Comparison of ENCODE assay signal across 1 cellular context in genomic region chr7:2520131-2520807, GRCh38.
TF ChIP-seq lines count a peak whose summit lies in the region.

No MANE protein-coding gene starts in this region.

TF ChIP-seq in HCT116, 20 proteins besides CTCF, POLR2A, EP300 and RAD21 (continued from another document):
- TF ChIP-seq REST (IDR thresholded peaks at IDR 0.05; ENCODE audit: low read depth) (no peak), ZNF274 (IDR thresholded peaks at IDR 0.05; ENCODE audit: low read depth, low read length) (no peak), ZFX (IDR thresholded peaks at IDR 0.05) (no peak), JUND (IDR thresholded peaks at IDR 0.05) (no peak), SRF (IDR thresholded peaks at IDR 0.05; ENCODE audit: low read depth) (no peak), EGR1 (IDR thresholded peaks at IDR 0.05; ENCODE audit: low read depth) (no peak), YY1 (IDR thresholded peaks at IDR 0.05; ENCODE audit: extremely low read depth, insufficient replicate concordance, low read depth, low read length) (no peak), TCF7L2 (IDR thresholded peaks at IDR 0.05; ENCODE audit: borderline replicate concordance, extremely low read depth, insufficient read depth, insufficient read length) (no peak), CEBPB (IDR thresholded peaks at IDR 0.05; ENCODE audit: low read depth) (no peak)
- TF ChIP-seq, protein P1, sequence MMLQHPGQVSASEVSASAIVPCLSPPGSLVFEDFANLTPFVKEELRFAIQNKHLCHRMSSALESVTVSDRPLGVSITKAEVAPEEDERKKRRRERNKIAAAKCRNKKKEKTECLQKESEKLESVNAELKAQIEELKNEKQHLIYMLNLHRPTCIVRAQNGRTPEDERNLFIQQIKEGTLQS (IDR thresholded peaks at IDR 0.05), result no peak
